Comparison of ENCODE assay signal across 27 cellular contexts in genomic region chr1:64701071-64701470, GRCh38. TPM values are rescaled to one million over a fixed set of nuclear protein-coding genes. Genes with fewer than 3 reads are reported as not detected.
A peak's percentile ranks its signal among the peaks of the same experiment; 100 is the strongest.
DNase-seq lines count a peak whose midpoint lies in the region; ATAC-seq and TF ChIP-seq lines count a peak whose summit lies in the region.
"Had no signal": no experiment of that assay in that cellular context is flagged by ENCODE, and none has a peak within 500 bp of the region (broad histone marks: within the 10 kb centered on the region; RNA-seq: fewer than 3 reads in every experiment).

No MANE protein-coding gene starts in this region.

- no peaks in the 10 kb centered on the region; the same call in 2 of the 3 replicates for H3K9me3 Mint-ChIP-seq in GM23338
- H3K9me3 Mint-ChIP-seq: CD8-positive, alpha-beta T cell; HFFc6 had no signal

- H3K9me2 ChIP-seq in GM23338 (ENCODE audit: insufficient read depth): no peaks in the 10 kb centered on the region
- H3K9me2 ChIP-seq in PC-9 (ENCODE audit: insufficient read depth): no peaks in the 10 kb centered on the region

- H3K9me3 ChIP-seq in PC-9 (ENCODE audit: insufficient read depth, low read depth): no peaks in the 10 kb centered on the region

- peak; percentile 24 for DNase-seq in GM23338 (ENCODE audit: low spot score)
- peak; percentile 11 to 55 for DNase-seq in PC-9
- peak; percentile 41 for DNase-seq in epithelial cell of prostate (ENCODE audit: low read depth, low spot score)
- DNase-seq in renal cortical epithelial cell (ENCODE audit: low read depth): peak; percentile 13
- no peak for DNase-seq in central memory CD4-positive, alpha-beta T cell
- DNase-seq: CD8-positive, alpha-beta T cell; DMS 273 treated with DMSO at 0.1 percent for 48 hours; DND-41; GM23248; H9; HFFc6; NCI-H1048; NCI-H1417 treated with DMSO at 0.1 percent for 48 hours; NCI-H1694 treated with DMSO at 0.1 percent for 48 hours; NCI-H2081; NCI-H2171; NCI-H226; NCI-H510A; NCI-H774; RPMI8226; SHP77; T-cell had no signal

- H3K4me3 Mint-ChIP-seq in GM23338: no peak overlapping the region
- H3K4me3 Mint-ChIP-seq: CD8-positive, alpha-beta T cell; H9; HFFc6; IgD-negative memory B cell; T-cell had no signal

- H3K27me3 ChIP-seq in GM23338 (ENCODE audit: insufficient read depth) (no peaks in the 10 kb centered on the region), PC-9 (ENCODE audit: insufficient read depth, low read depth) (no peaks in the 10 kb centered on the region)

- no TSS peak for BruUV-seq in PC-9 (replicated peaks; lab: Mats Ljungman, UMichigan)

- H3K4me1 Mint-ChIP-seq in GM23338: peaks cover 9% of the 10 kb centered on the region
- H3K4me1 Mint-ChIP-seq: IgD-negative memory B cell, T-cell had no signal

- H4K20me1 ChIP-seq in GM23338 (replicated peaks; ENCODE audit: insufficient read depth): no peaks in the 10 kb centered on the region
- H4K20me1 ChIP-seq in PC-9 (ENCODE audit: insufficient read depth): no peaks in the 10 kb centered on the region

- intact Hi-C loops in PC-9 (cut with micrococcal nuclease; ENCODE audit: unreplicated experiment): no loop called here

- TF ChIP-seq CTCF in GM23338 (conservative IDR thresholded peaks at IDR 0.05; ENCODE audit: low read depth in 2 of 2) (no peak), PC-9 (conservative IDR thresholded peaks at IDR 0.05) (no peak)

- POLR2A ChIA-PET in PC-9 (lab: Charles Lee; ENCODE audit: unreplicated experiment): no interaction called here

- H2AFZ ChIP-seq in GM23338 (no peak overlapping the region), PC-9 (no peak overlapping the region)
- H2AFZ ChIP-seq: GM23248 had no signal

- H3K4me3 ChIP-seq in GM23338: no peak overlapping the region
- no peak overlapping the region for H3K4me3 ChIP-seq in PC-9
- H3K4me3 ChIP-seq: GM23248 had no signal

- no peak overlapping the region for H3K27ac ChIP-seq in GM23338 (ENCODE audit: low read depth)
- H3K27ac ChIP-seq in PC-9: no peak overlapping the region
- H3K27ac ChIP-seq in epithelial cell of prostate: no peak overlapping the region
- H3K27ac ChIP-seq: C4-2B, GM23248, KMS-11 had no signal

- H3K36me3 Mint-ChIP-seq in GM23338 (ENCODE audit: low read depth): no peaks in the 10 kb centered on the region
- H3K36me3 Mint-ChIP-seq: CD8-positive, alpha-beta T cell; T-cell had no signal

- H3K79me2 ChIP-seq in GM23338 (replicated peaks; ENCODE audit: insufficient read depth) (no peaks in the 10 kb centered on the region), PC-9 (ENCODE audit: low read depth) (no peaks in the 10 kb centered on the region)

- H3K4me2 ChIP-seq in GM23338 (no peak overlapping the region), PC-9 (no peak overlapping the region)
- H3K4me2 ChIP-seq: KMS-11 had no signal

- CTCF ChIA-PET in PC-9 (lab: Charles Lee): interaction anchor here (0.7 kb wide), 1 partner anchor 102 kb away, joined by 4 read pairs; no protein-coding TSS in a partner anchor

- ATAC-seq in GM23338: peak; percentile 20
- ATAC-seq in GM18520 (IDR thresholded peaks at IDR 0.05; ENCODE audit: unreplicated experiment): no peak
- no peak for ATAC-seq in GM21367 (IDR thresholded peaks at IDR 0.05; ENCODE audit: unreplicated experiment)
- ATAC-seq: CD8-positive, alpha-beta T cell; T-cell had no signal

- H3K4me1 ChIP-seq in GM23338 (ENCODE audit: insufficient read depth) (no peaks in the 10 kb centered on the region), PC-9 (replicated peaks; ENCODE audit: insufficient read depth) (no peaks in the 10 kb centered on the region)

- H3F3A ChIP-seq in GM23338 (replicated peaks; ENCODE audit: low read depth): no peaks in the 10 kb centered on the region
- H3F3A ChIP-seq in PC-9 (ENCODE audit: insufficient read depth, low read depth): no peaks in the 10 kb centered on the region

- H3K36me3 ChIP-seq in GM23338 (ENCODE audit: insufficient read depth) (no peaks in the 10 kb centered on the region), PC-9 (ENCODE audit: low read depth) (no peaks in the 10 kb centered on the region)

- peaks cover 6% of the 10 kb centered on the region for H3K27me3 Mint-ChIP-seq in GM23338 (ENCODE audit: insufficient read depth, low read depth, poor library complexity)

- H3K27ac Mint-ChIP-seq in GM23338: no peak overlapping the region; the same call in 1 of the 2 replicates
- H3K27ac Mint-ChIP-seq: CD8-positive, alpha-beta T cell; HFFc6; IgD-negative memory B cell; T-cell had no signal

TF ChIP-seq in GM23338, 12 proteins besides CTCF, POLR2A, EP300 and RAD21:
- TF ChIP-seq POLR2AphosphoS5 (IDR thresholded peaks at IDR 0.05; ENCODE audit: low read depth) (no peak), ZNF331 (CRISPR knock-in tag; IDR thresholded peaks at IDR 0.05; ENCODE audit: low read depth) (no peak), EZH2phosphoT487 (IDR thresholded peaks at IDR 0.05; ENCODE audit: unreplicated experiment) (no peak), NANOG (IDR thresholded peaks at IDR 0.05; ENCODE audit: borderline replicate concordance) (no peak), ZNF114 (CRISPR knock-in tag; IDR thresholded peaks at IDR 0.05) (no peak)

RNA-seq across cellular contexts. Expression of gene RAVER2, which starts 43.8 kb away (rescaled TPM):
- 24.6 and 27.0 TPM in 2 replicates for total RNA-seq in GM23338 (2014; rRNA removed; shearing (Covaris generic))
- polyA plus RNA-seq in GM23338 (2016; fragmentation: Nextera tagmentation; extraction: Ambion mirVana): 5.9 and 7.8 TPM in 2 replicates
- total RNA-seq in PC-9 (2021): 12.4 and 13.1 TPM in 2 replicates
- total RNA-seq in renal cortical epithelial cell: 4.5 and 7.1 TPM in 2 replicates
